In genomic region chr17:39098474-39099090, GRCh38 we compare ENCODE assay signal across 13 cellular contexts. TPM values are rescaled to one million over a fixed set of nuclear protein-coding genes. Genes with fewer than 3 reads are reported as not detected.
DNase-seq lines count a peak whose midpoint lies in the region; TF ChIP-seq lines count a peak whose summit lies in the region.
"Had no signal": no experiment of that assay in that cellular context is flagged by ENCODE, and none has a peak within 500 bp of the region (broad histone marks: within the 10 kb centered on the region; RNA-seq: fewer than 3 reads in every experiment).

No MANE protein-coding gene starts in this region.

- no peaks in the 10 kb centered on the region for H3K27me3 ChIP-seq in CD4-positive, alpha-beta memory T cell (ENCODE audit: insufficient read depth, low read length)

- DNase-seq in CD4-positive, alpha-beta memory T cell: no peak
- DNase-seq in Kasumi-1 (lab: John Stamatoyannopoulos, UW): peak; percentile 27 to 33
- no peak for DNase-seq in chondrocyte (ENCODE audit: low spot score)
- DNase-seq in nephron progenitor cell: peak; percentile 33
- no peak for DNase-seq in occipital lobe (lab: John Stamatoyannopoulos, UW)
- DNase-seq in HFFc6: no peak
- DNase-seq in mucosa of gallbladder (ENCODE audit: low spot score): no peak
- DNase-seq in activated gamma-delta T cell (lab: John Stamatoyannopoulos, UW): no peak
- DNase-seq: NCI-H1092, NCI-H446, SIG-M5 had no signal

- POLR2A ChIA-PET in CD4-positive, alpha-beta memory T cell (lab: Charles Lee; ENCODE audit: partially characterized antibody): no interaction called here

- H3K27me3 Mint-ChIP-seq in CD4-positive, alpha-beta memory T cell: no peaks in the 10 kb centered on the region
- H3K27me3 Mint-ChIP-seq in chondrocyte (ENCODE audit: low read depth) (no peaks in the 10 kb centered on the region), nephron progenitor cell (ENCODE audit: low read depth, poor library complexity) (peaks cover 8% of the 10 kb centered on the region), HFFc6 (ENCODE audit: insufficient read depth) (peaks cover 10% of the 10 kb centered on the region)

- TF ChIP-seq CTCF in chondrocyte (IDR thresholded peaks at IDR 0.05): no peak
- no peak for TF ChIP-seq CTCF in nephron progenitor cell (IDR thresholded peaks at IDR 0.05)
- no peak for TF ChIP-seq CTCF in HFFc6 (IDR thresholded peaks at IDR 0.05)

- H3K36me3 Mint-ChIP-seq in CD4-positive, alpha-beta memory T cell: no peaks in the 10 kb centered on the region
- H3K36me3 Mint-ChIP-seq in chondrocyte (ENCODE audit: low read depth) (no peaks in the 10 kb centered on the region), nephron progenitor cell (ENCODE audit: low read depth) (no peaks in the 10 kb centered on the region), HFFc6 (ENCODE audit: low read depth) (no peaks in the 10 kb centered on the region)

- H3K4me1 ChIP-seq in CD4-positive, alpha-beta memory T cell (ENCODE audit: insufficient read depth, low read length): peaks cover 58% of the 10 kb centered on the region

- no peak overlapping the region for H3K4me3 ChIP-seq in CD4-positive, alpha-beta memory T cell (ENCODE audit: low read length in 2 of 2)
- H3K4me3 ChIP-seq: skin epidermis, thoracic aorta had no signal

- peak overlapping the region; percentile 16 to 88 (median 29) for H3K27ac Mint-ChIP-seq in CD4-positive, alpha-beta memory T cell
- H3K27ac Mint-ChIP-seq in chondrocyte (ENCODE audit: unreplicated experiment): peak overlapping the region; percentile 0
- H3K27ac Mint-ChIP-seq in nephron progenitor cell: no peak overlapping the region
- no peak overlapping the region for H3K27ac Mint-ChIP-seq in HFFc6

- no peak overlapping the region for H3K27ac ChIP-seq in CD4-positive, alpha-beta memory T cell (ENCODE audit: low read depth, low read length)
- H3K27ac ChIP-seq: thoracic aorta had no signal

- peaks cover 0 to 2% (median 0%) of the 10 kb centered on the region in 8 donors for H3K9me3 Mint-ChIP-seq in CD4-positive, alpha-beta memory T cell
- no peaks in the 10 kb centered on the region for H3K9me3 Mint-ChIP-seq in chondrocyte (ENCODE audit: low read depth)
- H3K9me3 Mint-ChIP-seq in nephron progenitor cell: no peaks in the 10 kb centered on the region
- H3K9me3 Mint-ChIP-seq in HFFc6: no peaks in the 10 kb centered on the region

- H3K4me1 Mint-ChIP-seq in CD4-positive, alpha-beta memory T cell: peaks cover 50 to 79% (median 58%) of the 10 kb centered on the region in 4 donors
- H3K4me1 Mint-ChIP-seq in chondrocyte (ENCODE audit: low read depth) (peaks cover 33% of the 10 kb centered on the region), nephron progenitor cell (peaks cover 64% of the 10 kb centered on the region), HFFc6 (ENCODE audit: low read depth) (no peaks in the 10 kb centered on the region)

- intact Hi-C loops in CD4-positive, alpha-beta memory T cell (cut with micrococcal nuclease): no loop called here

- no peaks in the 10 kb centered on the region for H3K9me3 ChIP-seq in CD4-positive, alpha-beta memory T cell (ENCODE audit: control insufficient read depth in 1 of 2, low read length in 2 of 2)
- H3K9me3 ChIP-seq: thoracic aorta had no signal

- H3K4me3 Mint-ChIP-seq in CD4-positive, alpha-beta memory T cell: peak overlapping the region in 2 of 8 donors; percentile 33 to 39
- H3K4me3 Mint-ChIP-seq in chondrocyte (ENCODE audit: unreplicated experiment) (no peak overlapping the region), nephron progenitor cell (no peak overlapping the region), HFFc6 (no peak overlapping the region)

- CTCF ChIA-PET in CD4-positive, alpha-beta memory T cell (lab: Charles Lee; ENCODE audit: partially characterized antibody): interaction anchor here (1.1 to 5.8 kb wide), 3 partner anchors 9 to 116 kb away, joined by 4 to 22 read pairs (median 11); partner anchors contain the start of gene PLXDC1

- no peaks in the 10 kb centered on the region for H3K36me3 ChIP-seq in CD4-positive, alpha-beta memory T cell (ENCODE audit: insufficient read depth, low read length)
- H3K36me3 ChIP-seq: thoracic aorta had no signal

RNA-seq across cellular contexts. Expression of gene PLXDC1, which starts 52.9 kb away (rescaled TPM):
- total RNA-seq in CD4-positive, alpha-beta memory T cell: 10 to 100 TPM; 15.8 to 16.4 TPM
- 1 to 10 TPM; 2.5 to 4.5 TPM for polyA plus RNA-seq in CD4-positive, alpha-beta memory T cell
- total RNA-seq in chondrocyte: 11.1 to 40.5 TPM (median 37.4 TPM) in 3 replicates
- 9.4 TPM for total RNA-seq in occipital lobe
- total RNA-seq in HFFc6 (2021; fragmentation: NEBNext Ultra II Directional; extraction: Animal tissue kit (Norgen Biotek cat#: 25700)): 1 to 10 TPM in 2 of 6 experiments, under 1 TPM in 4; 0.20 to 2.2 (median 0.69) TPM
- total RNA-seq in mucosa of gallbladder: 21.2 TPM

Comparison
In these comparisons a context has a peak if more than half of its experiments do, and no peak if none do; other contexts are left out.
1. DNase-seq: peak in Kasumi-1 (2 of 2) and nephron progenitor cell (single experiment); none in CD4-positive, alpha-beta memory T cell (0 of 5), chondrocyte (single experiment), occipital lobe (single experiment), HFFc6 (single experiment), mucosa of gallbladder (single experiment) and activated gamma-delta T cell (single experiment).
2. H3K27ac Mint-ChIP-seq: peak in CD4-positive, alpha-beta memory T cell (7 of 7) and chondrocyte (single experiment); none in nephron progenitor cell (single experiment) and HFFc6 (single experiment).